In genomic region chr11:67482275-67482735, GRCh38 we compare ENCODE assay signal across 1 cellular context.
TF ChIP-seq lines count a peak whose summit lies in the region.

No MANE protein-coding gene starts in this region.

TF ChIP-seq in WTC11, 78 proteins besides CTCF, POLR2A, EP300 and RAD21 (continued from another document):
- TF ChIP-seq ZNF425 (CRISPR knock-in tag; conservative IDR thresholded peaks at IDR 0.05) (no peak), CBFB (CRISPR knock-in tag; IDR thresholded peaks at IDR 0.05; ENCODE audit: low read depth) (no peak), FOXK1 (CRISPR knock-in tag; IDR thresholded peaks at IDR 0.05) (no peak), ZNF121 (CRISPR knock-in tag; IDR thresholded peaks at IDR 0.05) (no peak), PRRX2 (CRISPR knock-in tag; IDR thresholded peaks at IDR 0.05) (no peak)
- TF ChIP-seq, protein P1, sequence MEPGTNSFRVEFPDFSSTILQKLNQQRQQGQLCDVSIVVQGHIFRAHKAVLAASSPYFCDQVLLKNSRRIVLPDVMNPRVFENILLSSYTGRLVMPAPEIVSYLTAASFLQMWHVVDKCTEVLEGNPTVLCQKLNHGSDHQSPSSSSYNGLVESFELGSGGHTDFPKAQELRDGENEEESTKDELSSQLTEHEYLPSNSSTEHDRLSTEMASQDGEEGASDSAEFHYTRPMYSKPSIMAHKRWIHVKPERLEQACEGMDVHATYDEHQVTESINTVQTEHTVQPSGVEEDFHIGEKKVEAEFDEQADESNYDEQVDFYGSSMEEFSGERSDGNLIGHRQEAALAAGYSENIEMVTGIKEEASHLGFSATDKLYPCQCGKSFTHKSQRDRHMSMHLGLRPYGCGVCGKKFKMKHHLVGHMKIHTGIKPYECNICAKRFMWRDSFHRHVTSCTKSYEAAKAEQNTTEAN (CRISPR knock-in tag; IDR thresholded peaks at IDR 0.05), result no peak
- TF ChIP-seq, protein P2, sequence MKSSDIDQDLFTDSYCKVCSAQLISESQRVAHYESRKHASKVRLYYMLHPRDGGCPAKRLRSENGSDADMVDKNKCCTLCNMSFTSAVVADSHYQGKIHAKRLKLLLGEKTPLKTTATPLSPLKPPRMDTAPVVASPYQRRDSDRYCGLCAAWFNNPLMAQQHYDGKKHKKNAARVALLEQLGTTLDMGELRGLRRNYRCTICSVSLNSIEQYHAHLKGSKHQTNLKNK (CRISPR knock-in tag; IDR thresholded peaks at IDR 0.05), result no peak
- TF ChIP-seq, protein P3, sequence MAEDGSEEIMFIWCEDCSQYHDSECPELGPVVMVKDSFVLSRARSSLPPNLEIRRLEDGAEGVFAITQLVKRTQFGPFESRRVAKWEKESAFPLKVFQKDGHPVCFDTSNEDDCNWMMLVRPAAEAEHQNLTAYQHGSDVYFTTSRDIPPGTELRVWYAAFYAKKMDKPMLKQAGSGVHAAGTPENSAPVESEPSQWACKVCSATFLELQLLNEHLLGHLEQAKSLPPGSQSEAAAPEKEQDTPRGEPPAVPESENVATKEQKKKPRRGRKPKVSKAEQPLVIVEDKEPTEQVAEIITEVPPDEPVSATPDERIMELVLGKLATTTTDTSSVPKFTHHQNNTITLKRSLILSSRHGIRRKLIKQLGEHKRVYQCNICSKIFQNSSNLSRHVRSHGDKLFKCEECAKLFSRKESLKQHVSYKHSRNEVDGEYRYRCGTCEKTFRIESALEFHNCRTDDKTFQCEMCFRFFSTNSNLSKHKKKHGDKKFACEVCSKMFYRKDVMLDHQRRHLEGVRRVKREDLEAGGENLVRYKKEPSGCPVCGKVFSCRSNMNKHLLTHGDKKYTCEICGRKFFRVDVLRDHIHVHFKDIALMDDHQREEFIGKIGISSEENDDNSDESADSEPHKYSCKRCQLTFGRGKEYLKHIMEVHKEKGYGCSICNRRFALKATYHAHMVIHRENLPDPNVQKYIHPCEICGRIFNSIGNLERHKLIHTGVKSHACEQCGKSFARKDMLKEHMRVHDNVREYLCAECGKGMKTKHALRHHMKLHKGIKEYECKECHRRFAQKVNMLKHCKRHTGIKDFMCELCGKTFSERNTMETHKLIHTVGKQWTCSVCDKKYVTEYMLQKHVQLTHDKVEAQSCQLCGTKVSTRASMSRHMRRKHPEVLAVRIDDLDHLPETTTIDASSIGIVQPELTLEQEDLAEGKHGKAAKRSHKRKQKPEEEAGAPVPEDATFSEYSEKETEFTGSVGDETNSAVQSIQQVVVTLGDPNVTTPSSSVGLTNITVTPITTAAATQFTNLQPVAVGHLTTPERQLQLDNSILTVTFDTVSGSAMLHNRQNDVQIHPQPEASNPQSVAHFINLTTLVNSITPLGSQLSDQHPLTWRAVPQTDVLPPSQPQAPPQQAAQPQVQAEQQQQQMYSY (CRISPR knock-in tag; IDR thresholded peaks at IDR 0.05), result no peak
